In genomic region chr10:43679509-43679908, GRCh38 we compare ENCODE assay signal across 12 cellular contexts. TPM values are rescaled to one million over a fixed set of nuclear protein-coding genes. Genes with fewer than 3 reads are reported as not detected.
DNase-seq lines count a peak whose midpoint lies in the region; ATAC-seq and TF ChIP-seq lines count a peak whose summit lies in the region.
"Had no signal": no experiment of that assay in that cellular context is flagged by ENCODE, and none has a peak within 500 bp of the region (broad histone marks: within the 10 kb centered on the region; RNA-seq: fewer than 3 reads in every experiment).

No MANE protein-coding gene starts in this region.

- TF ChIP-seq CTCF in right atrium auricular region (IDR thresholded peaks at IDR 0.05) (no peak), fibroblast of pulmonary artery (IDR thresholded peaks at IDR 0.05; ENCODE audit: low read length, missing control alignments) (no peak), Calu3 (IDR thresholded peaks at IDR 0.05; ENCODE audit: unreplicated experiment) (no peak)

- no peaks in the 10 kb centered on the region for H3K36me3 ChIP-seq in right atrium auricular region

- no peak overlapping the region for H3K27ac Mint-ChIP-seq in Calu3 (ENCODE audit: unreplicated experiment)

- CTCF ChIA-PET in Calu3 (lab: Charles Lee) = no interaction called here

- no peak overlapping the region for H3K4me3 Mint-ChIP-seq in Calu3 (ENCODE audit: low read depth, unreplicated experiment)

- no peaks in the 10 kb centered on the region for H3K27me3 ChIP-seq in right atrium auricular region

- BruUV-seq in Calu3 (replicated peaks; lab: Mats Ljungman, UMichigan) = no TSS peak

- DNase-seq in Right ventricle myocardium inferior (ENCODE audit: missing footprints) = peak; percentile 86
- DNase-seq in right atrium auricular region (ENCODE audit: low spot score) = no peak
- DNase-seq in fibroblast of pulmonary artery (ENCODE audit: low read depth) = peak; percentile 10
- peak; percentile 76 for DNase-seq in myocyte (ENCODE audit: low read depth)
- no peak for DNase-seq in NCI-H345 (lab: John Stamatoyannopoulos, UW)
- DNase-seq in NCI-H69 (lab: John Stamatoyannopoulos, UW) = no peak
- DNase-seq in Calu3 = no peak
- DNase-seq: ACHN; NCI-H2081 treated with DMSO at 0.1 percent for 48 hours; stimulated activated naive CD4-positive, alpha-beta T cell treated with Interleukin-2 at 50 U/mL for 16 hours; T-helper 9 cell had no signal

- H3K9me3 ChIP-seq in right atrium auricular region = peaks cover 0 to 5% of the 10 kb centered on the region in 2 donors

- no peaks in the 10 kb centered on the region for H3K36me3 Mint-ChIP-seq in Calu3 (ENCODE audit: insufficient read depth, unreplicated experiment)

- no peak overlapping the region for H3K27ac ChIP-seq in right atrium auricular region

- no peaks in the 10 kb centered on the region for H3K4me1 Mint-ChIP-seq in Calu3 (ENCODE audit: low read depth, unreplicated experiment)

- intact Hi-C loops in Right ventricle myocardium inferior (cut with DNase I) (no loop called here), Calu3 (cut with micrococcal nuclease; ENCODE audit: unreplicated experiment) (no loop called here)

- peaks cover 6% of the 10 kb centered on the region for H3K9me3 Mint-ChIP-seq in Calu3 (ENCODE audit: low read depth, unreplicated experiment)

- H3K4me3 ChIP-seq in right atrium auricular region (no peak overlapping the region), fibroblast of pulmonary artery (replicated peaks; ENCODE audit: low read depth, low read length) (no peak overlapping the region)

- H3K4me1 ChIP-seq in right atrium auricular region = peaks cover 0 to 17% of the 10 kb centered on the region in 2 donors

- ATAC-seq in Right ventricle myocardium inferior (peak; percentile 87), HG03378 (IDR thresholded peaks at IDR 0.05; ENCODE audit: unreplicated experiment) (no peak)

- peaks cover 29% of the 10 kb centered on the region for H3K27me3 Mint-ChIP-seq in Calu3 (ENCODE audit: unreplicated experiment)

RNA-seq across cellular contexts. Expression of gene ZNF32, which starts 30.8 kb away (rescaled TPM):
- total RNA-seq in Right ventricle myocardium inferior (52.7 TPM), right atrium auricular region (10 to 100 TPM; 56.1 to 56.5 TPM), myocyte (28.6 and 35.2 TPM in 2 replicates), Calu3 (2022) (17.1 and 17.8 TPM in 2 replicates)
- 32.8 TPM for polyA plus RNA-seq in myocyte (2012)

Comparison
In these comparisons a context has a peak if more than half of its experiments do, and no peak if none do; other contexts are left out.
1. DNase-seq: peak in Right ventricle myocardium inferior (single experiment), fibroblast of pulmonary artery (single experiment) and myocyte (single experiment); none in right atrium auricular region (single experiment), NCI-H345 (single experiment), NCI-H69 (single experiment) and Calu3 (single experiment).